Comparison of ENCODE assay signal across 26 cellular contexts in genomic region chrX:10341309-10341708, GRCh38.
"Had no signal": no experiment of that assay in that cellular context is flagged by ENCODE, and none has a peak within 500 bp of the region (broad histone marks: within the 10 kb centered on the region; RNA-seq: fewer than 3 reads in every experiment).

No MANE protein-coding gene starts in this region.

- DNase-seq: activated CD4-positive, alpha-beta T cell treated with anti-CD3 and anti-CD28 coated beads for 1 hour; activated CD4-positive, alpha-beta T cell treated with anti-CD3 and anti-CD28 coated beads, Interleukin-2, amount 50 U/mL, for 1 hour; activated CD8-positive, alpha-beta T cell treated with anti-CD3 and anti-CD28 coated beads for 36 hours; activated gamma-delta T cell treated with Interleukin-2 at 50 U/mL for 16 hours; activated naive CD4-positive, alpha-beta T cell treated with anti-CD3 and anti-CD28 coated beads, Interleukin-2, amount 50 U/mL, for 16 hours; activated T-cell treated with anti-CD3 and anti-CD28 coated beads, Interleukin-2, amount 50 U/mL, for 4 hours; amniotic stem cell; dermis blood vessel endothelial cell; effector CD4-positive, alpha-beta T cell; gastrocnemius medialis; left cardiac atrium; left ventricle myocardium superior; naive B cell; nephron progenitor cell; psoas muscle; sigmoid colon; small intestine; stimulated activated CD4-positive, alpha-beta T cell treated with anti-CD3 and anti-CD28 coated beads, Interleukin-4, amount 100 ng/mL, for 24 hours; stimulated activated naive CD8-positive, alpha-beta T cell treated with anti-CD3 and anti-CD28 coated beads, Interleukin-15, amount 100 ng/mL, for 72 hours; substantia nigra; T-helper 17 cell; T1000; upper lobe of left lung; WERI-Rb-1 had no signal

- H3K4me3 ChIP-seq: gastrocnemius medialis, hepatocyte, psoas muscle, sigmoid colon, upper lobe of left lung, vagina had no signal
